ENCODE assay signal across 16 cellular contexts in genomic region chr10:112362833-112363232, GRCh38. TPM values are rescaled to one million over a fixed set of nuclear protein-coding genes. Genes with fewer than 3 reads are reported as not detected.
DNase-seq lines count a peak whose midpoint lies in the region; ATAC-seq and TF ChIP-seq lines count a peak whose summit lies in the region.
"Had no signal": no experiment of that assay in that cellular context is flagged by ENCODE, and none has a peak within 500 bp of the region (broad histone marks: within the 10 kb centered on the region; RNA-seq: fewer than 3 reads in every experiment).

No MANE protein-coding gene starts in this region.

- TF ChIP-seq EP300 in gastroesophageal sphincter (IDR thresholded peaks at IDR 0.05) = no peak

- H3K27ac ChIP-seq in gastroesophageal sphincter (peak overlapping the region in 3 of 4 donors; percentile 9 to 53 (median 18)), mucosa of rectum (ENCODE audit: low read depth in 2 of 2, low read length in 2 of 2) (peak overlapping the region; percentile 87 to 96)
- H3K27ac ChIP-seq: A549 had no signal

- intact Hi-C loops in Right ventricle myocardium inferior (cut with DNase I) = loop anchor here (10.0 kb wide), 1 partner anchor 1578 kb away; no protein-coding TSS in a partner anchor
- intact Hi-C loops in cardiac septum (cut with DNase I) = no loop called here

- 54 to 70% methylated on average over 2 to 8 of the region's 8 CpGs for WGBS in gastroesophageal sphincter (ENCODE audit: low coverage in 1 of 2), 2 donors

- no peaks in the 10 kb centered on the region for H3K9me3 ChIP-seq in gastroesophageal sphincter
- no peaks in the 10 kb centered on the region for H3K9me3 ChIP-seq in mucosa of rectum (ENCODE audit: control insufficient read depth in 2 of 2, low read length in 2 of 2)
- H3K9me3 ChIP-seq: A549 had no signal

- H3K36me3 ChIP-seq in gastroesophageal sphincter = no peaks in the 10 kb centered on the region
- H3K36me3 ChIP-seq in mucosa of rectum (ENCODE audit: control insufficient read depth in 2 of 2, insufficient read depth in 2 of 2, low read length in 2 of 2) = no peaks in the 10 kb centered on the region

- peaks cover 3% of the 10 kb centered on the region for H3K4me1 Mint-ChIP-seq in activated CD4-positive, alpha-beta memory T cell treated with anti-CD3 and anti-CD28 coated beads, Interleukin-2, amount 10 ng/mL, durations not matched to agents 7 days and 5 days
- H3K4me1 Mint-ChIP-seq: natural killer cell had no signal

- no peaks in the 10 kb centered on the region for H3K36me3 Mint-ChIP-seq in activated CD4-positive, alpha-beta memory T cell treated with anti-CD3 and anti-CD28 coated beads, Interleukin-2, amount 10 ng/mL, durations not matched to agents 7 days and 5 days (ENCODE audit: low read depth)
- H3K36me3 Mint-ChIP-seq: natural killer cell, T-cell had no signal

- ATAC-seq in Right ventricle myocardium inferior (peak; percentile 76), gastroesophageal sphincter (no peak), GM18907 (IDR thresholded peaks at IDR 0.05; ENCODE audit: unreplicated experiment) (no peak)
- ATAC-seq: natural killer cell; sciatic nerve; stimulated activated naive CD8-positive, alpha-beta T cell treated with anti-CD3 and anti-CD28 coated beads, Interleukin-15, Interleukin-2, amounts not matched to agents 100 U/mL and 50 U/mL, for 24 hours; T-cell had no signal

- no peak overlapping the region for H3K4me3 Mint-ChIP-seq in activated CD4-positive, alpha-beta memory T cell treated with anti-CD3 and anti-CD28 coated beads, Interleukin-2, amount 10 ng/mL, durations not matched to agents 7 days and 5 days
- H3K4me3 Mint-ChIP-seq: natural killer cell, T-cell had no signal

- DNase-seq in Right ventricle myocardium inferior (ENCODE audit: missing footprints) (peak; percentile 78), cardiac septum (ENCODE audit: low spot score) (no peak), activated gamma-delta T cell (lab: John Stamatoyannopoulos, UW) (no peak), T-helper 9 cell (no peak)
- no peak for DNase-seq in activated CD4-positive, alpha-beta memory T cell treated with anti-CD3 and anti-CD28 coated beads, Interleukin-2, amount 10 ng/mL, durations not matched to agents 7 days and 5 days
- DNase-seq: activated CD8-positive, alpha-beta memory T cell treated with anti-CD3 and anti-CD28 coated beads, Interleukin-2, amount 50 U/mL, for 48 hours; foreskin melanocyte; islet precursor cell; natural killer cell; stimulated activated naive CD8-positive, alpha-beta T cell treated with anti-CD3 and anti-CD28 coated beads, Interleukin-15, Interleukin-2, amounts not matched to agents 100 U/mL and 50 U/mL, for 24 hours; T-cell had no signal

- no peaks in the 10 kb centered on the region for H3K9me3 Mint-ChIP-seq in activated CD4-positive, alpha-beta memory T cell treated with anti-CD3 and anti-CD28 coated beads, Interleukin-2, amount 10 ng/mL, durations not matched to agents 7 days and 5 days
- H3K9me3 Mint-ChIP-seq: natural killer cell, T-cell had no signal

- H3K4me3 ChIP-seq in gastroesophageal sphincter (no peak overlapping the region), mucosa of rectum (ENCODE audit: low read length in 2 of 2) (no peak overlapping the region)
- H3K4me3 ChIP-seq: A549 had no signal

- H3K4me1 ChIP-seq in gastroesophageal sphincter = peaks cover 0 to 28% (median 5%) of the 10 kb centered on the region in 3 donors
- peaks cover 45 to 61% of the 10 kb centered on the region in 2 donors for H3K4me1 ChIP-seq in mucosa of rectum (ENCODE audit: control insufficient read depth in 2 of 2, insufficient read depth in 2 of 2, low read length in 2 of 2)

- TF ChIP-seq CTCF in gastroesophageal sphincter (IDR thresholded peaks at IDR 0.05) = no peak

- POLR2A ChIA-PET in activated CD4-positive, alpha-beta memory T cell treated with anti-CD3 and anti-CD28 coated beads, Interleukin-2, amount 10 ng/mL, durations not matched to agents 7 days and 5 days (lab: Charles Lee) = no interaction called here

- H3K27me3 ChIP-seq in gastroesophageal sphincter (no peaks in the 10 kb centered on the region), mucosa of rectum (ENCODE audit: control insufficient read depth in 2 of 2, insufficient read depth in 2 of 2, low read length in 2 of 2) (no peaks in the 10 kb centered on the region)

- peak overlapping the region in 1 of 2 donors; percentile 65 for H3K9ac ChIP-seq in mucosa of rectum (ENCODE audit: low read depth in 1 of 2, low read length in 2 of 2)

- no peaks in the 10 kb centered on the region for H3K27me3 Mint-ChIP-seq in activated CD4-positive, alpha-beta memory T cell treated with anti-CD3 and anti-CD28 coated beads, Interleukin-2, amount 10 ng/mL, durations not matched to agents 7 days and 5 days

- no peak for TF ChIP-seq POLR2A in gastroesophageal sphincter (IDR thresholded peaks at IDR 0.05)

- CTCF ChIA-PET in activated CD4-positive, alpha-beta memory T cell treated with anti-CD3 and anti-CD28 coated beads, Interleukin-2, amount 10 ng/mL, durations not matched to agents 7 days and 5 days (lab: Charles Lee) = no interaction called here

- no peak overlapping the region for H3K27ac Mint-ChIP-seq in activated CD4-positive, alpha-beta memory T cell treated with anti-CD3 and anti-CD28 coated beads, Interleukin-2, amount 10 ng/mL, durations not matched to agents 7 days and 5 days
- H3K27ac Mint-ChIP-seq: natural killer cell, T-cell had no signal

RNA-seq across cellular contexts. Expression of gene ACSL5, which starts 11.1 kb away (rescaled TPM):
- 6.4 TPM for total RNA-seq in Right ventricle myocardium inferior
- 5.1 TPM for total RNA-seq in cardiac septum
- 10 to 100 TPM in 1 of 4 donors, 1 to 10 TPM in 3; 2.0 to 14.6 (median 9.8) TPM for total RNA-seq in gastroesophageal sphincter
- 10 to 100 TPM; 55.0 to 55.1 TPM for total RNA-seq in activated CD4-positive, alpha-beta memory T cell treated with anti-CD3 and anti-CD28 coated beads, Interleukin-2, amount 10 ng/mL, durations not matched to agents 7 days and 5 days
